ENCODE assay signal across 1 cellular context in genomic region chr19:57192993-57193392, GRCh38.
TF ChIP-seq lines count a peak whose summit lies in the region.

No MANE protein-coding gene starts in this region.

TF ChIP-seq in GM23338, 12 proteins besides CTCF, POLR2A, EP300 and RAD21:
- no peak for TF ChIP-seq ZNF462 (CRISPR knock-in tag; IDR thresholded peaks at IDR 0.05)
- no peak for TF ChIP-seq ZNF114 (CRISPR knock-in tag; IDR thresholded peaks at IDR 0.05)
- TF ChIP-seq ETS1 (IDR thresholded peaks at IDR 0.05) = no peak
- no peak for TF ChIP-seq NANOG (IDR thresholded peaks at IDR 0.05; ENCODE audit: borderline replicate concordance)
- TF ChIP-seq REST (IDR thresholded peaks at IDR 0.05; ENCODE audit: unreplicated experiment) = no peak
- TF ChIP-seq CREB1 (CRISPR knock-in tag; IDR thresholded peaks at IDR 0.05; ENCODE audit: low read depth) = no peak
- no peak for TF ChIP-seq POLR2AphosphoS5 (IDR thresholded peaks at IDR 0.05; ENCODE audit: low read depth)
- TF ChIP-seq EZH2 (IDR thresholded peaks at IDR 0.05; ENCODE audit: low read depth, unreplicated experiment) = no peak
- TF ChIP-seq JUNB (IDR thresholded peaks at IDR 0.05; ENCODE audit: unreplicated experiment) = no peak
- TF ChIP-seq EZH2phosphoT487 (IDR thresholded peaks at IDR 0.05; ENCODE audit: unreplicated experiment) = no peak
- no peak for TF ChIP-seq ZNF331 (CRISPR knock-in tag; IDR thresholded peaks at IDR 0.05; ENCODE audit: low read depth)
- TF ChIP-seq STAT1 (IDR thresholded peaks at IDR 0.05; ENCODE audit: unreplicated experiment) = no peak
